Comparison of ENCODE assay signal across 7 cellular contexts in genomic region chr2:211455225-211455841, GRCh38.
DNase-seq lines count a peak whose midpoint lies in the region; ATAC-seq, FAIRE-seq and TF ChIP-seq lines count a peak whose summit lies in the region.

No MANE protein-coding gene starts in this region.

- H3K36me3 ChIP-seq in bronchial epithelial cell (ENCODE audit: control insufficient read depth, insufficient read depth, low read length) (no peaks in the 10 kb centered on the region), upper lobe of left lung (no peaks in the 10 kb centered on the region)

- WGBS in upper lobe of left lung, 2 donors: 88 to 89% methylated on average over 1 of the region's 1 CpG

- TF ChIP-seq POLR2A in upper lobe of left lung (IDR thresholded peaks at IDR 0.05): no peak

- H3K27me3 ChIP-seq in bronchial epithelial cell (ENCODE audit: control insufficient read depth, insufficient read depth, low read length) (no peaks in the 10 kb centered on the region), upper lobe of left lung (no peaks in the 10 kb centered on the region)

- peak; percentile 77 for TF ChIP-seq CTCF in bronchial epithelial cell (IDR thresholded peaks at IDR 0.05; ENCODE audit: insufficient read depth, low read length, severe bottlenecking)
- peak in 5 of 6 experiments; percentile 53 to 68 (median 55) for TF ChIP-seq CTCF in upper lobe of left lung (IDR thresholded peaks at IDR 0.05)

- no peak overlapping the region for H3K4me3 ChIP-seq in bronchial epithelial cell (ENCODE audit: low read depth, low read length)
- no peak overlapping the region for H3K4me3 ChIP-seq in upper lobe of left lung

- no peak for TF ChIP-seq EP300 in upper lobe of left lung (IDR thresholded peaks at IDR 0.05)

- peak; percentile 68 for ATAC-seq in GM19372 (IDR thresholded peaks at IDR 0.05; ENCODE audit: low read depth, unreplicated experiment)
- peak; percentile 84 for ATAC-seq in HG03442 (IDR thresholded peaks at IDR 0.05; ENCODE audit: unreplicated experiment)
- peak in 1 of 2 donors; percentile 81 for ATAC-seq in upper lobe of left lung (ENCODE audit: low FRiP score in 2 of 2)

- H3K9me3 ChIP-seq in upper lobe of left lung: no peaks in the 10 kb centered on the region

- FAIRE-seq in bronchial epithelial cell (lab: Jason Lieb, UNC): no peak

- H3K27ac ChIP-seq in upper lobe of left lung: no peak overlapping the region

- peak; percentile 37 for DNase-seq in EL
- DNase-seq in NCI-H82 (lab: John Stamatoyannopoulos, UW): peak; percentile 77
- peak; percentile 40 for DNase-seq in bronchial epithelial cell (ENCODE audit: low read depth)
- DNase-seq in kidney tubule cell (ENCODE audit: low spot score): peak; percentile 59
- peak in 1 of 2 donors; percentile 21 for DNase-seq in upper lobe of left lung

- peaks cover 0 to 11% (median 0%) of the 10 kb centered on the region in 4 donors for H3K4me1 ChIP-seq in upper lobe of left lung
